ENCODE assay signal across 8 cellular contexts in the genomic region with DNA sequence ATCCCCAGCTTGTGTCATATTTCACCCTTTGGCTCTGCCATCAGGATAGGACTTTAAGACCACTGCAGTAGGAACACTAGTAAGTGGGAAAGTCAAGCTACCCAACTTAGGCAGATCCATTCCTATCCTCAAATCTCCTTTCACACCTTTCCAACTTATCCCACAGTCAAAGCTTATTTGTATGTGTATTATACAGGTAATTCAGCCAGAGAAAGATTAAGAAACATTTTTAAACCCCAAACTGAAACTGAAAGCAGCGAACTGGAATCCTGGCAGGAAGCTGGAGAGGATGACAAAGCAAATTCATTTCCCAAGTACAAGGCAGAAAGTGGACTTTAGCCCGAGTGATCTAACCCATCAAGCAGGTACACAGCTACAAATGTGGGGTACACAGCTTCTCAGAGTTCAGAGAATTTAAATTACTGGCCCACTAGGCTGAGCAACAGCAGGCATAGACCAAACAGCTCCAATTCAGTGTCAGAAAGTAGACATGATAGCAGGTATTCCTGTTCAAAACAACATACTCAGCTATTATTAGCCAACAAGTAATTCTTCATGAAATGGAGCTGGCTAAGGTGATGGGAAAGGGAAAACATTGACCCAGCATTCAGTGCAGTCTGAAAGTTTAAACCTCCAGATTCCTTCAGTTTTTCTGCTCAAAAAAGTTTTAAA. TPM values are rescaled to one million over a fixed set of nuclear protein-coding genes. Genes with fewer than 3 reads are reported as not detected.
A peak's percentile ranks its signal among the peaks of the same experiment; 100 is the strongest.
DNase-seq lines count a peak whose midpoint lies in the region; ATAC-seq and TF ChIP-seq lines count a peak whose summit lies in the region.

No MANE protein-coding gene starts in this region.

- H3K4me3 Mint-ChIP-seq in CD8-positive, alpha-beta T cell = peak overlapping the region; percentile 82

- intact Hi-C loops in CD8-positive, alpha-beta T cell (cut with DNase I, micrococcal nuclease) = loop anchor here (2.0 to 5.0 kb wide), 2 partner anchors 15 to 40 kb away; a partner anchor contains a TSS
- intact Hi-C loops in dorsolateral prefrontal cortex (cut with DNase I) = loop anchor here in 1 of 2 donors (5.0 kb wide), 1 partner anchor 40 kb away; a partner anchor contains a TSS

- peak overlapping the region; percentile 29 for H3K27ac ChIP-seq in CD8-positive, alpha-beta T cell (ENCODE audit: low read depth, low read length)
- H3K27ac ChIP-seq in HUES6 (ENCODE audit: low read depth, low read length) (peak overlapping the region; percentile 69), RWPE2 (ENCODE audit: poor library complexity, severe bottlenecking) (peak overlapping the region; percentile 89), dorsolateral prefrontal cortex (peak overlapping the region; percentile 38 to 98 (median 89)), mesodermal cell (ENCODE audit: low read depth, low read length, severe bottlenecking) (peak overlapping the region; percentile 86), upper lobe of left lung (peak overlapping the region; percentile 83 to 92 (median 88))

- H3K36me3 Mint-ChIP-seq in CD8-positive, alpha-beta T cell = peaks cover 18% of the 10 kb centered on the region

- peak; percentile 33 for ATAC-seq in CD8-positive, alpha-beta T cell
- peak; percentile 83 for ATAC-seq in RWPE2 (ENCODE audit: low read depth)
- peak; percentile 64 to 85 for ATAC-seq in upper lobe of left lung (ENCODE audit: low FRiP score in 2 of 2)
- ATAC-seq in HG03442 (IDR thresholded peaks at IDR 0.05; ENCODE audit: unreplicated experiment) = no peak

- WGBS in mesodermal cell (ENCODE audit: insufficient coverage in 2 of 2), 2 experiments = 70 to 82% methylated on average over 2 of the region's 2 CpGs
- WGBS in upper lobe of left lung, 2 donors = 0% methylated on average over 2 of the region's 2 CpGs

- no peaks in the 10 kb centered on the region for H3K36me3 ChIP-seq in CD8-positive, alpha-beta T cell (ENCODE audit: insufficient read depth, low read length)
- H3K36me3 ChIP-seq in HUES6 (ENCODE audit: control insufficient read depth, insufficient read depth, low read length) (peaks cover 12% of the 10 kb centered on the region; the same call in 1 of the 2 replicates), RWPE2 (ENCODE audit: low read depth) (peaks cover 15% of the 10 kb centered on the region), mesodermal cell (ENCODE audit: control insufficient read depth, insufficient read depth, low read length) (peaks cover 21% of the 10 kb centered on the region), upper lobe of left lung (peaks cover 0 to 11% (median 3%) of the 10 kb centered on the region in 4 donors)

- POLR2A ChIA-PET in CD8-positive, alpha-beta T cell (lab: Charles Lee) = interaction anchor here (0.6 to 3.1 kb wide), 9 partner anchors 15 to 134 kb away, joined by 3 to 23 read pairs (median 5); a partner anchor contains a TSS

- no peaks in the 10 kb centered on the region for H3K27me3 ChIP-seq in CD8-positive, alpha-beta T cell (ENCODE audit: insufficient read depth, low read length)
- H3K27me3 ChIP-seq in HUES6 (ENCODE audit: control insufficient read depth, insufficient read depth, low read length) = no peaks in the 10 kb centered on the region
- H3K27me3 ChIP-seq in RWPE2 (ENCODE audit: insufficient read depth, poor library complexity, severe bottlenecking) = no peaks in the 10 kb centered on the region
- no peaks in the 10 kb centered on the region for H3K27me3 ChIP-seq in dorsolateral prefrontal cortex
- H3K27me3 ChIP-seq in upper lobe of left lung = no peaks in the 10 kb centered on the region

- peak in 1 of 7 experiments; percentile 28 for DNase-seq in CD8-positive, alpha-beta T cell
- DNase-seq in RWPE2 (ENCODE audit: low spot score) (no peak), dorsolateral prefrontal cortex (no peak), upper lobe of left lung (peak in 1 of 2 donors; percentile 61)
- no peak for DNase-seq in activated CD8-positive, alpha-beta memory T cell treated with anti-CD3 and anti-CD28 coated beads, Interleukin-2, amount 50 U/mL, for 4 hours

- H3K27ac Mint-ChIP-seq in CD8-positive, alpha-beta T cell = peak overlapping the region; percentile 89

- H3K9ac ChIP-seq in HUES6 (ENCODE audit: low read length) = peak overlapping the region; percentile 42

- H3K4me1 Mint-ChIP-seq in CD8-positive, alpha-beta T cell (ENCODE audit: low read depth) = peaks cover 60% of the 10 kb centered on the region

- peaks cover 26% of the 10 kb centered on the region for H3K4me1 ChIP-seq in CD8-positive, alpha-beta T cell (ENCODE audit: insufficient read depth, low read length)
- H3K4me1 ChIP-seq in HUES6 (ENCODE audit: control insufficient read depth, insufficient read depth, low read length) (peaks cover 27% of the 10 kb centered on the region), RWPE2 (ENCODE audit: insufficient read depth, poor library complexity, severe bottlenecking) (peaks cover 14% of the 10 kb centered on the region), mesodermal cell (ENCODE audit: control insufficient read depth, insufficient read depth, low read length, poor library complexity, severe bottlenecking) (peaks cover 12% of the 10 kb centered on the region), upper lobe of left lung (peaks cover 33 to 50% (median 41%) of the 10 kb centered on the region in 4 donors)

- H3K27me3 Mint-ChIP-seq in CD8-positive, alpha-beta T cell (ENCODE audit: low read depth) = no peaks in the 10 kb centered on the region

- no peaks in the 10 kb centered on the region for H3K9me3 ChIP-seq in CD8-positive, alpha-beta T cell (ENCODE audit: low read length)
- H3K9me3 ChIP-seq in HUES6 (ENCODE audit: control insufficient read depth, insufficient read depth, low read depth, low read length) = no peaks in the 10 kb centered on the region
- H3K9me3 ChIP-seq in RWPE2 (ENCODE audit: severe bottlenecking) = no peaks in the 10 kb centered on the region
- no peaks in the 10 kb centered on the region for H3K9me3 ChIP-seq in mesodermal cell (ENCODE audit: control insufficient read depth, low read length)
- H3K9me3 ChIP-seq in upper lobe of left lung = no peaks in the 10 kb centered on the region

- CTCF ChIA-PET in CD8-positive, alpha-beta T cell (lab: Charles Lee) = interaction anchor here (0.6 to 2.5 kb wide), 6 partner anchors 8 to 1510 kb away, joined by 3 to 9 read pairs (median 3); no protein-coding TSS in a partner anchor

- TF ChIP-seq EP300 in upper lobe of left lung (IDR thresholded peaks at IDR 0.05) = peak in 1 of 4 donors; percentile 65

- no peak for TF ChIP-seq POLR2A in upper lobe of left lung (IDR thresholded peaks at IDR 0.05)

- no peak for TF ChIP-seq CTCF in CD8-positive, alpha-beta T cell (IDR thresholded peaks at IDR 0.05)
- TF ChIP-seq CTCF in RWPE2 (IDR thresholded peaks at IDR 0.05; ENCODE audit: poor library complexity, severe bottlenecking) = no peak
- no peak for TF ChIP-seq CTCF in dorsolateral prefrontal cortex (IDR thresholded peaks at IDR 0.05 in 54 of 56, conservative IDR thresholded peaks at IDR 0.05 in 2 of 56; ENCODE audit: low read depth in 1 of 56, partially characterized antibody in 56 of 56)
- TF ChIP-seq CTCF in upper lobe of left lung (IDR thresholded peaks at IDR 0.05) = no peak

- peak overlapping the region; percentile 33 for H3K4me3 ChIP-seq in CD8-positive, alpha-beta T cell (ENCODE audit: low read depth, low read length)
- H3K4me3 ChIP-seq in HUES6 (ENCODE audit: low read depth, low read length) = no peak overlapping the region
- H3K4me3 ChIP-seq in RWPE2 (ENCODE audit: severe bottlenecking) = peak overlapping the region; percentile 28
- H3K4me3 ChIP-seq in dorsolateral prefrontal cortex = peak overlapping the region; percentile 4 to 66 (median 48)
- H3K4me3 ChIP-seq in mesodermal cell (ENCODE audit: extremely low read depth, insufficient read depth, low read length, poor library complexity, severe bottlenecking) = no peak overlapping the region
- H3K4me3 ChIP-seq in upper lobe of left lung = peak overlapping the region in 3 of 4 donors; percentile 28 to 48 (median 45)

- no peaks in the 10 kb centered on the region for H3K9me3 Mint-ChIP-seq in CD8-positive, alpha-beta T cell

RNA-seq across cellular contexts. Expression of a gene that starts 39.1 kb away (rescaled TPM):
- total RNA-seq in CD8-positive, alpha-beta T cell = 10 to 100 TPM; 54.8 to 58.8 TPM
- total RNA-seq in dorsolateral prefrontal cortex (100 to 1,000 TPM in 71 of 120 experiments, 10 to 100 TPM in 49; 46.6 to 155 (median 106) TPM), upper lobe of left lung (100 to 1,000 TPM in 2 of 6 donors, 10 to 100 TPM in 4; 50.3 to 111 (median 93.6) TPM)
- polyA plus RNA-seq in mesodermal cell (2013, experiment 1 of 2) = 39.3 TPM
- 35.9 TPM for polyA plus RNA-seq in mesodermal cell (2013, experiment 2 of 2)

Comparison
In these comparisons a context has a peak if more than half of its experiments do, and no peak if none do; other contexts are left out.
1. H3K27ac ChIP-seq: peak in every context shown above with its lines; median percentile 89 in RWPE2; 89 in dorsolateral prefrontal cortex; 88 in upper lobe of left lung; 86 in mesodermal cell; 69 in HUES6; 29 in CD8-positive, alpha-beta T cell.
2. H3K4me3 ChIP-seq: peak in CD8-positive, alpha-beta T cell (single experiment), RWPE2 (single experiment), dorsolateral prefrontal cortex (59 of 59) and upper lobe of left lung (3 of 4); none in HUES6 (single experiment) and mesodermal cell (single experiment).